In the genomic region with DNA sequence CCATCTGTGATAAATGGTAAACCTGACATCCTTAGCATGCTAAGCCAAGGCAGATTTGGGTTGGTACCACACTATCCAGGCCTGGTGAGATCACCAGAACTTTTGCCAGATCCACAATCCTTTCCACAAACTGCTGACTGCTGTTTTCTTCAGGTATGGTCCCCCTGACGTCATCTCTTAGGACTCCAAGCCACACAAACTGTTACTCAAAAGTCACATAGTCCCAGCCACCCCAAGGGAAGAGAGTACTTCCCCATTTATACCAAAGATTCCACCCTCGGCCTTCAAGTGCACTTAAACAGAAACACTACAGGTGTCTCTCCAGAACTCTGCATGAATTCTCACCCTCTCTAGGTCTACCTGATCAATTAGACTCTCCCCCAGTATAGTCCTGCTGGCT, we compare ENCODE assay signal across 11 cellular contexts. TPM values are rescaled to one million over a fixed set of nuclear protein-coding genes. Genes with fewer than 3 reads are reported as not detected.
A peak's percentile ranks its signal among the peaks of the same experiment; 100 is the strongest.
DNase-seq lines count a peak whose midpoint lies in the region; ATAC-seq and TF ChIP-seq lines count a peak whose summit lies in the region.
"Had no signal": no experiment of that assay in that cellular context is flagged by ENCODE, and none has a peak within 500 bp of the region (broad histone marks: within the 10 kb centered on the region; RNA-seq: fewer than 3 reads in every experiment).

No MANE protein-coding gene starts in this region.

- peak overlapping the region in 2 of 4 donors; percentile 12 to 63 for H3K4me3 Mint-ChIP-seq in IgD-negative memory B cell
- H3K4me3 Mint-ChIP-seq in immature natural killer cell, result peak overlapping the region in 1 of 5 donors; percentile 56

- H3K4me2 ChIP-seq in GM23248 (ENCODE audit: unreplicated experiment), result no peak overlapping the region

- no peak overlapping the region for H2AFZ ChIP-seq in GM23248

- peaks cover 0 to 1% (median 0%) of the 10 kb centered on the region in 3 donors for H3K9me3 Mint-ChIP-seq in IgD-negative memory B cell
- H3K9me3 Mint-ChIP-seq in immature natural killer cell, result no peaks in the 10 kb centered on the region

- H3K4me1 Mint-ChIP-seq in IgD-negative memory B cell (peaks cover 24 to 39% (median 35%) of the 10 kb centered on the region in 3 donors), immature natural killer cell (peaks cover 46 to 64% of the 10 kb centered on the region in 2 donors)

- no peaks in the 10 kb centered on the region for H3K27me3 ChIP-seq in GM23248 (replicated peaks; ENCODE audit: insufficient read depth)
- no peaks in the 10 kb centered on the region for H3K27me3 ChIP-seq in WERI-Rb-1 (ENCODE audit: insufficient read depth, low read depth, severe bottlenecking)
- H3K27me3 ChIP-seq: heart left ventricle had no signal

- POLR2A ChIA-PET in GM10248 (lab: Yijun Ruan, JAX), result no interaction called here

- H3K36me3 Mint-ChIP-seq in IgD-negative memory B cell (peaks cover 11% of the 10 kb centered on the region), immature natural killer cell (no peaks in the 10 kb centered on the region)

- H3K36me3 ChIP-seq in GM23248 (ENCODE audit: low read depth) (no peaks in the 10 kb centered on the region), WERI-Rb-1 (no peaks in the 10 kb centered on the region)
- H3K36me3 ChIP-seq: heart left ventricle had no signal

- H3K27ac Mint-ChIP-seq in IgD-negative memory B cell, result peak overlapping the region in 2 of 3 donors; percentile 23 to 61
- H3K27ac Mint-ChIP-seq in immature natural killer cell, result peak overlapping the region; percentile 12 to 96 (median 84)

- CTCF ChIA-PET in GM10248 (lab: Yijun Ruan, JAX), result interaction anchor here (1.1 to 1.6 kb wide), 4 partner anchors 13 to 66 kb away, joined by 3 read pairs; no protein-coding TSS in a partner anchor

- H3K79me2 ChIP-seq in GM23248 (ENCODE audit: insufficient read depth), result no peaks in the 10 kb centered on the region

- no peaks in the 10 kb centered on the region for H3K9me2 ChIP-seq in GM23248 (ENCODE audit: insufficient read depth)

- H3K9me3 ChIP-seq in GM23248 (ENCODE audit: low read depth) (no peaks in the 10 kb centered on the region), WERI-Rb-1 (ENCODE audit: severe bottlenecking) (no peaks in the 10 kb centered on the region)
- H3K9me3 ChIP-seq: heart left ventricle had no signal

- no peaks in the 10 kb centered on the region for H4K20me1 ChIP-seq in GM23248 (ENCODE audit: insufficient read depth)

- H3K27me3 Mint-ChIP-seq in IgD-negative memory B cell, result no peaks in the 10 kb centered on the region
- H3K27me3 Mint-ChIP-seq in immature natural killer cell (ENCODE audit: low read depth in 3 of 3), result peaks cover 0 to 4% (median 0%) of the 10 kb centered on the region in 3 donors

- ATAC-seq in GM21423 (IDR thresholded peaks at IDR 0.05; ENCODE audit: unreplicated experiment), result peak; percentile 59

- H3F3A ChIP-seq in GM23248 (ENCODE audit: insufficient read depth), result no peaks in the 10 kb centered on the region

- in situ Hi-C loops in GM23248 (cut with MboI), result no loop called here

- intact Hi-C loops in lower leg skin (cut with DNase I; ENCODE audit: low total_unique reads), result no loop called here

- no peak overlapping the region for H3K9ac ChIP-seq in GM23248

- DNase-seq in GM10248 (ENCODE audit: extremely low spot score) (peak; percentile 39), immature natural killer cell (no peak), lower leg skin (ENCODE audit: low spot score in 2 of 2) (no peak), superior temporal gyrus (ENCODE audit: extremely low spot score) (no peak), GM23248 (no peak), WERI-Rb-1 (no peak)
- DNase-seq: DMS79 treated with DMSO at 0.1 percent for 48 hours, heart left ventricle had no signal

- TF ChIP-seq CTCF in GM10248 (IDR thresholded peaks at IDR 0.05; ENCODE audit: control extremely low read depth, extremely low read depth, low read depth, missing control alignments) (no peak), lower leg skin (IDR thresholded peaks at IDR 0.05) (no peak), WERI-Rb-1 (IDR thresholded peaks at IDR 0.05; ENCODE audit: low read depth, low read length) (no peak)

- H3K27ac ChIP-seq in GM23248 (no peak overlapping the region), WERI-Rb-1 (no peak overlapping the region)
- H3K27ac ChIP-seq: heart left ventricle had no signal

- H3K4me3 ChIP-seq in lower leg skin (ENCODE audit: low read depth, poor library complexity, severe bottlenecking) (no peak overlapping the region), GM23248 (no peak overlapping the region), WERI-Rb-1 (ENCODE audit: low read depth, low read length) (no peak overlapping the region)
- H3K4me3 ChIP-seq: heart left ventricle, skin epidermis had no signal

- no peak for TF ChIP-seq POLR2A in lower leg skin (IDR thresholded peaks at IDR 0.05)

- H3K4me1 ChIP-seq in GM23248 (ENCODE audit: insufficient read depth), result no peaks in the 10 kb centered on the region

- WGBS in lower leg skin, 2 donors, result 56 to 82% methylated on average over 2 of the region's 2 CpGs
- 87 to 93% methylated on average over 2 of the region's 2 CpGs for WGBS in GM23248 (ENCODE audit: low coverage in 1 of 2, low lambda C conversion rate in 2 of 2, missing lambda C conversion rate in 2 of 2), 2 experiments

RNA-seq across cellular contexts. Expression of a gene that starts 34.7 kb away (rescaled TPM):
- 15.0 TPM for polyA plus RNA-seq in IgD-negative memory B cell
- polyA plus RNA-seq in immature natural killer cell, result 1 to 10 TPM; 4.2 to 9.3 (median 5.3) TPM
- 10 to 100 TPM; 28.5 to 39.8 (median 33.0) TPM for total RNA-seq in lower leg skin
- 9.7 and 19.1 TPM in 2 replicates for total RNA-seq in GM23248 (2014; rRNA removed; shearing (Covaris generic))
- polyA plus RNA-seq in GM23248 (2016; fragmentation: Nextera tagmentation; extraction: Ambion mirVana), result 4.8 and 5.0 TPM in 2 replicates
